In genomic region chr7:16265184-16265804, GRCh38 we compare ENCODE assay signal across 1 cellular context.
TF ChIP-seq lines count a peak whose summit lies in the region.

No MANE protein-coding gene starts in this region.

TF ChIP-seq in K562, 482 proteins besides CTCF, POLR2A, EP300 and RAD21 (continued from another document and continues in another):
- TF ChIP-seq, protein P1, sequence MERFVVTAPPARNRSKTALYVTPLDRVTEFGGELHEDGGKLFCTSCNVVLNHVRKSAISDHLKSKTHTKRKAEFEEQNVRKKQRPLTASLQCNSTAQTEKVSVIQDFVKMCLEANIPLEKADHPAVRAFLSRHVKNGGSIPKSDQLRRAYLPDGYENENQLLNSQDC (CRISPR knock-in tag; IDR thresholded peaks at IDR 0.05), result no peak
- TF ChIP-seq POU5F1 (IDR thresholded peaks at IDR 0.05; ENCODE audit: borderline replicate concordance, low read depth, low read length, partially characterized antibody) (no peak), TOE1 (IDR thresholded peaks at IDR 0.05; ENCODE audit: borderline replicate concordance) (no peak), TOE1 (CRISPR knock-in tag; IDR thresholded peaks at IDR 0.05; ENCODE audit: borderline replicate concordance, low read depth) (no peak), SAP30 (IDR thresholded peaks at IDR 0.05; ENCODE audit: borderline replicate concordance, insufficient read depth, low read depth, low read length, poor library complexity, severe bottlenecking) (no peak), ZNF224 (CRISPR knock-in tag; IDR thresholded peaks at IDR 0.05) (no peak), KDM5B (IDR thresholded peaks at IDR 0.05; ENCODE audit: insufficient replicate concordance, low read depth, low read length) (peak; percentile 66), GABPB1 (CRISPR knock-in tag; IDR thresholded peaks at IDR 0.05) (no peak), KDM2B (CRISPR knock-in tag; IDR thresholded peaks at IDR 0.05) (no peak), HDAC3 (IDR thresholded peaks at IDR 0.05; ENCODE audit: borderline replicate concordance, partially characterized antibody) (no peak), NCOA4 (IDR thresholded peaks at IDR 0.05; ENCODE audit: partially characterized antibody) (no peak), ZNF197 (CRISPR knock-in tag; IDR thresholded peaks at IDR 0.05; ENCODE audit: low read depth) (0 out of 2 replicates have a peak, but pooled peaks have one; percentile 9), CCAR2 (IDR thresholded peaks at IDR 0.05; ENCODE audit: low read depth, low read length) (no peak), ZNF324 (CRISPR knock-in tag; IDR thresholded peaks at IDR 0.05) (no peak), BRD4 (IDR thresholded peaks at IDR 0.05) (no peak), NR2F6 (CRISPR knock-in tag; IDR thresholded peaks at IDR 0.05) (no peak), OTX1 (CRISPR knock-in tag; IDR thresholded peaks at IDR 0.05) (no peak), NFATC3 (IDR thresholded peaks at IDR 0.05) (peak; percentile 79; the same call in 1 of the 2 replicates), NFIX (CRISPR knock-in tag; IDR thresholded peaks at IDR 0.05; ENCODE audit: low read depth) (no peak), TSC22D4 (tag; IDR thresholded peaks at IDR 0.05) (no peak), ELK3 (CRISPR knock-in tag; IDR thresholded peaks at IDR 0.05) (no peak), SOX6 (IDR thresholded peaks at IDR 0.05) (peak; percentile 38; the same call in 1 of the 2 replicates), IRF2 (CRISPR knock-in tag; IDR thresholded peaks at IDR 0.05) (no peak), TBP (optimal IDR thresholded peaks at IDR 0.05; ENCODE audit: low read depth, low read length) (no peak), ZNF174 (CRISPR knock-in tag; IDR thresholded peaks at IDR 0.05) (no peak), MEF2A (IDR thresholded peaks at IDR 0.05; ENCODE audit: control insufficient read depth, low read depth, low read length) (no peak), GTF2F1 (IDR thresholded peaks at IDR 0.05; ENCODE audit: low read depth, low read length) (no peak), STAT5A (IDR thresholded peaks at IDR 0.05; ENCODE audit: borderline replicate concordance, low read length) (no peak; the same call in 1 of the 2 replicates), HNRNPK (IDR thresholded peaks at IDR 0.05; ENCODE audit: low read depth, low read length, poor library complexity, severe bottlenecking) (no peak), NFRKB (IDR thresholded peaks at IDR 0.05; ENCODE audit: low read depth) (peak; percentile 65; the same call in 1 of the 2 replicates), ZNF282 (CRISPR knock-in tag; IDR thresholded peaks at IDR 0.05) (no peak), KLF13 (tag; IDR thresholded peaks at IDR 0.05; ENCODE audit: borderline replicate concordance, low read depth) (no peak), CEBPB (tag; IDR thresholded peaks at IDR 0.05) (peak; percentile 45; the same call in 1 of the 2 replicates), TAF15 (IDR thresholded peaks at IDR 0.05; ENCODE audit: low read depth, low read length) (no peak), TCF7 (IDR thresholded peaks at IDR 0.05; ENCODE audit: borderline replicate concordance) (no peak), SMARCC2 (IDR thresholded peaks at IDR 0.05; ENCODE audit: low read depth) (no peak), SAFB (IDR thresholded peaks at IDR 0.05; ENCODE audit: borderline replicate concordance, low read depth, low read length) (no peak), NUFIP1 (IDR thresholded peaks at IDR 0.05; ENCODE audit: partially characterized antibody) (no peak), FOSL1 (tag; conservative IDR thresholded peaks at IDR 0.05) (peak; percentile 32; the same call in 1 of the 2 replicates), PKNOX1 (IDR thresholded peaks at IDR 0.05) (no peak), HLTF (IDR thresholded peaks at IDR 0.05) (no peak), SMARCE1 (IDR thresholded peaks at IDR 0.05) (no peak), BRF1 (IDR thresholded peaks at IDR 0.05; ENCODE audit: borderline replicate concordance, extremely low read depth, insufficient read length) (no peak)
- TF ChIP-seq, protein P2, sequence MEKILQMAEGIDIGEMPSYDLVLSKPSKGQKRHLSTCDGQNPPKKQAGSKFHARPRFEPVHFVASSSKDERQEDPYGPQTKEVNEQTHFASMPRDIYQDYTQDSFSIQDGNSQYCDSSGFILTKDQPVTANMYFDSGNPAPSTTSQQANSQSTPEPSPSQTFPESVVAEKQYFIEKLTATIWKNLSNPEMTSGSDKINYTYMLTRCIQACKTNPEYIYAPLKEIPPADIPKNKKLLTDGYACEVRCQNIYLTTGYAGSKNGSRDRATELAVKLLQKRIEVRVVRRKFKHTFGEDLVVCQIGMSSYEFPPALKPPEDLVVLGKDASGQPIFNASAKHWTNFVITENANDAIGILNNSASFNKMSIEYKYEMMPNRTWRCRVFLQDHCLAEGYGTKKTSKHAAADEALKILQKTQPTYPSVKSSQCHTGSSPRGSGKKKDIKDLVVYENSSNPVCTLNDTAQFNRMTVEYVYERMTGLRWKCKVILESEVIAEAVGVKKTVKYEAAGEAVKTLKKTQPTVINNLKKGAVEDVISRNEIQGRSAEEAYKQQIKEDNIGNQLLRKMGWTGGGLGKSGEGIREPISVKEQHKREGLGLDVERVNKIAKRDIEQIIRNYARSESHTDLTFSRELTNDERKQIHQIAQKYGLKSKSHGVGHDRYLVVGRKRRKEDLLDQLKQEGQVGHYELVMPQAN (IDR thresholded peaks at IDR 0.05; ENCODE audit: borderline replicate concordance), result no peak
- TF ChIP-seq, protein P3, sequence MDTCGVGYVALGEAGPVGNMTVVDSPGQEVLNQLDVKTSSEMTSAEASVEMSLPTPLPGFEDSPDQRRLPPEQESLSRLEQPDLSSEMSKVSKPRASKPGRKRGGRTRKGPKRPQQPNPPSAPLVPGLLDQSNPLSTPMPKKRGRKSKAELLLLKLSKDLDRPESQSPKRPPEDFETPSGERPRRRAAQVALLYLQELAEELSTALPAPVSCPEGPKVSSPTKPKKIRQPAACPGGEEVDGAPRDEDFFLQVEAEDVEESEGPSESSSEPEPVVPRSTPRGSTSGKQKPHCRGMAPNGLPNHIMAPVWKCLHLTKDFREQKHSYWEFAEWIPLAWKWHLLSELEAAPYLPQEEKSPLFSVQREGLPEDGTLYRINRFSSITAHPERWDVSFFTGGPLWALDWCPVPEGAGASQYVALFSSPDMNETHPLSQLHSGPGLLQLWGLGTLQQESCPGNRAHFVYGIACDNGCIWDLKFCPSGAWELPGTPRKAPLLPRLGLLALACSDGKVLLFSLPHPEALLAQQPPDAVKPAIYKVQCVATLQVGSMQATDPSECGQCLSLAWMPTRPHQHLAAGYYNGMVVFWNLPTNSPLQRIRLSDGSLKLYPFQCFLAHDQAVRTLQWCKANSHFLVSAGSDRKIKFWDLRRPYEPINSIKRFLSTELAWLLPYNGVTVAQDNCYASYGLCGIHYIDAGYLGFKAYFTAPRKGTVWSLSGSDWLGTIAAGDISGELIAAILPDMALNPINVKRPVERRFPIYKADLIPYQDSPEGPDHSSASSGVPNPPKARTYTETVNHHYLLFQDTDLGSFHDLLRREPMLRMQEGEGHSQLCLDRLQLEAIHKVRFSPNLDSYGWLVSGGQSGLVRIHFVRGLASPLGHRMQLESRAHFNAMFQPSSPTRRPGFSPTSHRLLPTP (IDR thresholded peaks at IDR 0.05; ENCODE audit: borderline replicate concordance, extremely low read depth, insufficient read length), result no peak
- TF ChIP-seq, protein P4, sequence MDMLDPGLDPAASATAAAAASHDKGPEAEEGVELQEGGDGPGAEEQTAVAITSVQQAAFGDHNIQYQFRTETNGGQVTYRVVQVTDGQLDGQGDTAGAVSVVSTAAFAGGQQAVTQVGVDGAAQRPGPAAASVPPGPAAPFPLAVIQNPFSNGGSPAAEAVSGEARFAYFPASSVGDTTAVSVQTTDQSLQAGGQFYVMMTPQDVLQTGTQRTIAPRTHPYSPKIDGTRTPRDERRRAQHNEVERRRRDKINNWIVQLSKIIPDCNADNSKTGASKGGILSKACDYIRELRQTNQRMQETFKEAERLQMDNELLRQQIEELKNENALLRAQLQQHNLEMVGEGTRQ (CRISPR knock-in tag; IDR thresholded peaks at IDR 0.05), result no peak
- TF ChIP-seq, protein P5, sequence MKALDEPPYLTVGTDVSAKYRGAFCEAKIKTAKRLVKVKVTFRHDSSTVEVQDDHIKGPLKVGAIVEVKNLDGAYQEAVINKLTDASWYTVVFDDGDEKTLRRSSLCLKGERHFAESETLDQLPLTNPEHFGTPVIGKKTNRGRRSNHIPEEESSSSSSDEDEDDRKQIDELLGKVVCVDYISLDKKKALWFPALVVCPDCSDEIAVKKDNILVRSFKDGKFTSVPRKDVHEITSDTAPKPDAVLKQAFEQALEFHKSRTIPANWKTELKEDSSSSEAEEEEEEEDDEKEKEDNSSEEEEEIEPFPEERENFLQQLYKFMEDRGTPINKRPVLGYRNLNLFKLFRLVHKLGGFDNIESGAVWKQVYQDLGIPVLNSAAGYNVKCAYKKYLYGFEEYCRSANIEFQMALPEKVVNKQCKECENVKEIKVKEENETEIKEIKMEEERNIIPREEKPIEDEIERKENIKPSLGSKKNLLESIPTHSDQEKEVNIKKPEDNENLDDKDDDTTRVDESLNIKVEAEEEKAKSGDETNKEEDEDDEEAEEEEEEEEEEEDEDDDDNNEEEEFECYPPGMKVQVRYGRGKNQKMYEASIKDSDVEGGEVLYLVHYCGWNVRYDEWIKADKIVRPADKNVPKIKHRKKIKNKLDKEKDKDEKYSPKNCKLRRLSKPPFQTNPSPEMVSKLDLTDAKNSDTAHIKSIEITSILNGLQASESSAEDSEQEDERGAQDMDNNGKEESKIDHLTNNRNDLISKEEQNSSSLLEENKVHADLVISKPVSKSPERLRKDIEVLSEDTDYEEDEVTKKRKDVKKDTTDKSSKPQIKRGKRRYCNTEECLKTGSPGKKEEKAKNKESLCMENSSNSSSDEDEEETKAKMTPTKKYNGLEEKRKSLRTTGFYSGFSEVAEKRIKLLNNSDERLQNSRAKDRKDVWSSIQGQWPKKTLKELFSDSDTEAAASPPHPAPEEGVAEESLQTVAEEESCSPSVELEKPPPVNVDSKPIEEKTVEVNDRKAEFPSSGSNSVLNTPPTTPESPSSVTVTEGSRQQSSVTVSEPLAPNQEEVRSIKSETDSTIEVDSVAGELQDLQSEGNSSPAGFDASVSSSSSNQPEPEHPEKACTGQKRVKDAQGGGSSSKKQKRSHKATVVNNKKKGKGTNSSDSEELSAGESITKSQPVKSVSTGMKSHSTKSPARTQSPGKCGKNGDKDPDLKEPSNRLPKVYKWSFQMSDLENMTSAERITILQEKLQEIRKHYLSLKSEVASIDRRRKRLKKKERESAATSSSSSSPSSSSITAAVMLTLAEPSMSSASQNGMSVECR (CRISPR knock-in tag; IDR thresholded peaks at IDR 0.05), result no peak
- TF ChIP-seq, protein P6, sequence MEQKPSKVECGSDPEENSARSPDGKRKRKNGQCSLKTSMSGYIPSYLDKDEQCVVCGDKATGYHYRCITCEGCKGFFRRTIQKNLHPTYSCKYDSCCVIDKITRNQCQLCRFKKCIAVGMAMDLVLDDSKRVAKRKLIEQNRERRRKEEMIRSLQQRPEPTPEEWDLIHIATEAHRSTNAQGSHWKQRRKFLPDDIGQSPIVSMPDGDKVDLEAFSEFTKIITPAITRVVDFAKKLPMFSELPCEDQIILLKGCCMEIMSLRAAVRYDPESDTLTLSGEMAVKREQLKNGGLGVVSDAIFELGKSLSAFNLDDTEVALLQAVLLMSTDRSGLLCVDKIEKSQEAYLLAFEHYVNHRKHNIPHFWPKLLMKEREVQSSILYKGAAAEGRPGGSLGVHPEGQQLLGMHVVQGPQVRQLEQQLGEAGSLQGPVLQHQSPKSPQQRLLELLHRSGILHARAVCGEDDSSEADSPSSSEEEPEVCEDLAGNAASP (IDR thresholded peaks at IDR 0.05), result no peak
- TF ChIP-seq, protein P7, sequence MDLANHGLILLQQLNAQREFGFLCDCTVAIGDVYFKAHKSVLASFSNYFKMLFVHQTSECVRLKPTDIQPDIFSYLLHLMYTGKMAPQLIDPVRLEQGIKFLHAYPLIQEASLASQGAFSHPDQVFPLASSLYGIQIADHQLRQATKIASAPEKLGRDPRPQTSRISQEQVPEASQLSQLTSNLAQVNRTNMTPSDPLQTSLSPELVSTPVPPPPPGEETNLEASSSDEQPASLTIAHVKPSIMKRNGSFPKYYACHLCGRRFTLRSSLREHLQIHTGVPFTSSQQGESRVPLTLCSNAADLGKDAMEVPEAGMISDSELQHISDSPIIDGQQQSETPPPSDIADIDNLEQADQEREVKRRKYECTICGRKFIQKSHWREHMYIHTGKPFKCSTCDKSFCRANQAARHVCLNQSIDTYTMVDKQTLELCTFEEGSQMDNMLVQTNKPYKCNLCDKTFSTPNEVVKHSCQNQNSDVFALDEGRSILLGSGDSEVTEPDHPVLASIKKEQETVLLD (IDR thresholded peaks at IDR 0.05), result 0 out of 2 replicates have a peak, but pooled peaks have one; percentile 53
